ENCODE assay signal across 10 cellular contexts in the genomic region with DNA sequence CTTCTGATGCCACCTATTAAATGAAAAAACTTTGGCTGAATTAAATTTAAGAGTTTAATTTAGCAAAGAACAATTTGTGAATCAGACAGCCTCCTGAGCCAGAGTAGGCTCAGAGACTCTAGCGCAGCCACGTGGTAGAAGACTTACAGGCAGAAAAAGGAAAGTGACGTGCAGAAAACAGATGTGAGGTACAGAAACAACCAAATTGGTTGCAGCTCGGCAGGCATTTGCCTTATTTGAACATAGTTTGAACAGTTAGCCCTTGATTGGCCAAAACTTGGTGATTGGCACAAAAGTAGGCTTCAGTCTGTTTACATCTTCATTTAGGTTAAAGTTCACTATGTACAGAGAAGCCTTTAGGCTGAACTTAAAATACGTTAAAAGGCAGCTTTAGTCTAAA. TPM values are rescaled to one million over a fixed set of nuclear protein-coding genes. Genes with fewer than 3 reads are reported as not detected.
DNase-seq lines count a peak whose midpoint lies in the region; ATAC-seq and TF ChIP-seq lines count a peak whose summit lies in the region.
"Had no signal": no experiment of that assay in that cellular context is flagged by ENCODE, and none has a peak within 500 bp of the region (broad histone marks: within the 10 kb centered on the region; RNA-seq: fewer than 3 reads in every experiment).

No MANE protein-coding gene starts in this region.

- H3K4me3 ChIP-seq in HFF-Myc (replicated peaks; ENCODE audit: low read depth, low read length) (no peak overlapping the region), right cardiac atrium (ENCODE audit: low read length) (no peak overlapping the region)

- POLR2A ChIA-PET in activated naive CD8-positive, alpha-beta T cell treated with anti-CD3 and anti-CD28 coated beads, Interleukin-2, amount 10 ng/mL, durations not matched to agents 7 days and 5 days (lab: Charles Lee): no interaction called here

- WGBS in right cardiac atrium: 40% methylated on average over 5 of the region's 5 CpGs

- peaks cover 6% of the 10 kb centered on the region for H3K36me3 Mint-ChIP-seq in activated naive CD8-positive, alpha-beta T cell treated with anti-CD3 and anti-CD28 coated beads, Interleukin-2, amount 10 ng/mL, durations not matched to agents 7 days and 5 days

- no peaks in the 10 kb centered on the region for H3K4me1 ChIP-seq in right cardiac atrium (ENCODE audit: control insufficient read depth, insufficient read depth, low read length)

- peaks cover 10% of the 10 kb centered on the region for H3K9me3 Mint-ChIP-seq in activated naive CD8-positive, alpha-beta T cell treated with anti-CD3 and anti-CD28 coated beads, Interleukin-2, amount 10 ng/mL, durations not matched to agents 7 days and 5 days

- ATAC-seq in activated naive CD8-positive, alpha-beta T cell treated with anti-CD3 and anti-CD28 coated beads, Interleukin-2, amount 10 ng/mL, durations not matched to agents 7 days and 5 days (ENCODE audit: low read depth): peak; percentile 70
- peak; percentile 75 to 80 for ATAC-seq in right cardiac atrium
- no peak for ATAC-seq in HG03135 (IDR thresholded peaks at IDR 0.05; ENCODE audit: unreplicated experiment)
- ATAC-seq: left colon had no signal

- no peak overlapping the region for H3K4me3 Mint-ChIP-seq in activated naive CD8-positive, alpha-beta T cell treated with anti-CD3 and anti-CD28 coated beads, Interleukin-2, amount 10 ng/mL, durations not matched to agents 7 days and 5 days

- H3K9me3 ChIP-seq in right cardiac atrium (ENCODE audit: control insufficient read depth, low read length): no peaks in the 10 kb centered on the region

- peak; percentile 68 for TF ChIP-seq CTCF in HFF-Myc (IDR thresholded peaks at IDR 0.05; ENCODE audit: low read depth, low read length, missing control alignments)

- H3K27ac Mint-ChIP-seq in activated naive CD8-positive, alpha-beta T cell treated with anti-CD3 and anti-CD28 coated beads, Interleukin-2, amount 10 ng/mL, durations not matched to agents 7 days and 5 days: no peak overlapping the region

- intact Hi-C loops in right cardiac atrium (cut with DNase I): loop anchor here in 1 of 4 donors (10.0 kb wide), 1 partner anchor 98 kb away; no protein-coding TSS in a partner anchor

- H3K27ac ChIP-seq in right cardiac atrium (ENCODE audit: low read length): no peak overlapping the region

- no peaks in the 10 kb centered on the region for H3K27me3 ChIP-seq in right cardiac atrium (ENCODE audit: control insufficient read depth, insufficient read depth)

- DNase-seq in HFF-Myc (ENCODE audit: extremely low read depth, low read depth): peak; percentile 78
- DNase-seq in activated naive CD8-positive, alpha-beta T cell treated with anti-CD3 and anti-CD28 coated beads, Interleukin-2, amount 10 ng/mL, durations not matched to agents 7 days and 5 days: no peak
- DNase-seq in right cardiac atrium: peak in 1 of 3 donors; percentile 72
- DNase-seq in smooth muscle cell of the brain vasculature (ENCODE audit: low read depth, low spot score): peak; percentile 39
- DNase-seq in GOT3 (lab: John Stamatoyannopoulos, UW): no peak
- no peak for DNase-seq in Kasumi-1 (lab: John Stamatoyannopoulos, UW)
- DNase-seq in NOMO-1 treated with DMSO at 0.1 percent for 48 hours (lab: John Stamatoyannopoulos, UW; ENCODE audit: unreplicated experiment): no peak
- DNase-seq: NCI-H1417 had no signal

- no peaks in the 10 kb centered on the region for H3K4me1 Mint-ChIP-seq in activated naive CD8-positive, alpha-beta T cell treated with anti-CD3 and anti-CD28 coated beads, Interleukin-2, amount 10 ng/mL, durations not matched to agents 7 days and 5 days

- no peaks in the 10 kb centered on the region for H3K27me3 Mint-ChIP-seq in activated naive CD8-positive, alpha-beta T cell treated with anti-CD3 and anti-CD28 coated beads, Interleukin-2, amount 10 ng/mL, durations not matched to agents 7 days and 5 days

RNA-seq across cellular contexts. Expression of a gene that starts 22.9 kb away (rescaled TPM):
- 1 to 10 TPM in 1 of 2 experiments, under 1 TPM in 1; 0.23 to 1.1 TPM for total RNA-seq in activated naive CD8-positive, alpha-beta T cell treated with anti-CD3 and anti-CD28 coated beads, Interleukin-2, amount 10 ng/mL, durations not matched to agents 7 days and 5 days
- total RNA-seq in right cardiac atrium: 1 to 10 TPM; 1.4 to 3.4 (median 2.1) TPM
- 1.9 TPM for polyA plus RNA-seq in right cardiac atrium
- total RNA-seq: left colon had no signal

RNA-seq across cellular contexts. Expression of a gene that starts 49.8 kb away (rescaled TPM):
- 10 to 100 TPM; 33.8 to 36.2 TPM for total RNA-seq in activated naive CD8-positive, alpha-beta T cell treated with anti-CD3 and anti-CD28 coated beads, Interleukin-2, amount 10 ng/mL, durations not matched to agents 7 days and 5 days
- 10 to 100 TPM; 21.5 to 23.6 (median 22.0) TPM for total RNA-seq in right cardiac atrium
- 29.8 TPM for polyA plus RNA-seq in right cardiac atrium

Comparison
In these comparisons a context has a peak if more than half of its experiments do, and no peak if none do; other contexts are left out.
1. DNase-seq: peak in HFF-Myc (single experiment) and smooth muscle cell of the brain vasculature (single experiment); none in activated naive CD8-positive, alpha-beta T cell treated with anti-CD3 and anti-CD28 coated beads, Interleukin-2, amount 10 ng/mL, durations not matched to agents 7 days and 5 days (single experiment), GOT3 (single experiment), Kasumi-1 (0 of 2) and NOMO-1 treated with DMSO at 0.1 percent for 48 hours (single experiment).